Comparison of ENCODE assay signal across 8 cellular contexts in the genomic region with DNA sequence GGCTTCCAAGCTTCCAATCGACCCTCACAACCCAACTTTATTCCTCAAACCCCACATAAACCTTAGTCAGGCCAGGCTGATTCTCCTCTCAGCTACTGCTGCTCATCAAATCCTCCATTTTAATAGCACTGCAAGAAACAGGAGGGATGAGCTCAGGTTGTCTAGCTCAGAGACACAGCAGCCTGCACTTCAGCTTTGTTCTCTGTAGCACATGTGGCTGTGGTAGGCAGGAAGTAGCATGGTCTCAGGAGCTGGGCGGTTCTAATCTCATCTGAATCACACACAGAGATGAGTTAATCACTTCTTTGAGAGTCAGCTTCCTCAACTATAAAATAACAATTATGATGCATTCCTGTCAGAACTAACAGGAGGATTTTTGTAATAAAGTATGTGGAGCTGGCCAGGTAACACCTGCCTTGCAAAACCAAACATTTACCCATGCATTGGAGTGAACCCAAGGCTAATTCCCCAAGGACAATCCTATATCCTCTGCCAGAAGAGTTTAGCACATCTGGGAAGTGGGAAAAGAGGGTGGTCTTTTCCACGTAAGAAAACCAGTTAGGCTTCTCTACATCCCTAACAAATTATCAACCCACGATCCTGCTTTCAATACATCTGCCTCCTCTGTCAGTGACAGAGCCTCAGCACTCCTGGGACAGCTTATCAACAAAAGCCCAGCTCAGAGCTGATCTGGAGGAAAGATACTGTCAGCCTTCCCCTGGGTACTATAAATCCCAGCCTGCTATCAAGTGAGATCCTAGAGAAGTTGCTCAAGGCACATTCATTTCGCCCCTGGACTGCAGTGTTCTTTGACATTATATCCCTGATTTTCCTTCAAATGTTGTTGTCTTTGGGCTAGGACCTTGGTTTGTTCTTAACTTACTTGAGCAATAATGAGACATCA. TPM values are rescaled to one million over a fixed set of nuclear protein-coding genes. Genes with fewer than 3 reads are reported as not detected.
A peak's percentile ranks its signal among the peaks of the same experiment; 100 is the strongest.
DNase-seq lines count a peak whose midpoint lies in the region; ATAC-seq and TF ChIP-seq lines count a peak whose summit lies in the region.

No MANE protein-coding gene starts in this region.

- peaks cover 16 to 40% (median 37%) of the 10 kb centered on the region in 4 donors for H3K4me1 Mint-ChIP-seq in naive thymus-derived CD8-positive, alpha-beta T cell

- in situ Hi-C loops in gastrocnemius medialis (cut with MboI; ENCODE audit: low sequenced_read_pairs in 4 of 4): no loop called here

- peak overlapping the region; percentile 81 to 99 (median 95) for H3K27ac Mint-ChIP-seq in naive thymus-derived CD8-positive, alpha-beta T cell

- peaks cover 0 to 2% (median 0%) of the 10 kb centered on the region in 3 donors for H3K36me3 Mint-ChIP-seq in naive thymus-derived CD8-positive, alpha-beta T cell

- no peak for TF ChIP-seq CTCF in upper lobe of right lung (IDR thresholded peaks at IDR 0.05)
- no peak for TF ChIP-seq CTCF in gastrocnemius medialis (IDR thresholded peaks at IDR 0.05 in 4 of 5, conservative IDR thresholded peaks at IDR 0.05 in 1 of 5)

- H3K4me3 Mint-ChIP-seq in naive thymus-derived CD8-positive, alpha-beta T cell: peak overlapping the region; percentile 4 to 76 (median 69)

- no peaks in the 10 kb centered on the region for H3K9me3 ChIP-seq in upper lobe of right lung
- H3K9me3 ChIP-seq in gastrocnemius medialis: no peaks in the 10 kb centered on the region

- H3K27me3 Mint-ChIP-seq in naive thymus-derived CD8-positive, alpha-beta T cell: no peaks in the 10 kb centered on the region

- H3K27me3 ChIP-seq in upper lobe of right lung (no peaks in the 10 kb centered on the region), gastrocnemius medialis (no peaks in the 10 kb centered on the region)

- H3K9me3 Mint-ChIP-seq in naive thymus-derived CD8-positive, alpha-beta T cell: peaks cover 0 to 4% (median 0%) of the 10 kb centered on the region in 9 donors

- ATAC-seq in GM18511 (IDR thresholded peaks at IDR 0.05; ENCODE audit: unreplicated experiment): peak; percentile 90
- peak; percentile 76 for ATAC-seq in HG03378 (IDR thresholded peaks at IDR 0.05; ENCODE audit: unreplicated experiment)
- peak; percentile 100 for ATAC-seq in naive thymus-derived CD8-positive, alpha-beta T cell
- peak; percentile 60 for ATAC-seq in upper lobe of right lung
- no peak for ATAC-seq in gastrocnemius medialis

- peak; percentile 1 to 13 for DNase-seq in SW 1271 (lab: John Stamatoyannopoulos, UW)
- DNase-seq in activated naive CD8-positive, alpha-beta T cell treated with anti-CD3 and anti-CD28 coated beads, Interleukin-2, amount 50 U/mL, for 16 hours (ENCODE audit: low read depth, low spot score): peak; percentile 34
- DNase-seq in naive thymus-derived CD8-positive, alpha-beta T cell: peak; percentile 6 to 77 (median 54)
- DNase-seq in upper lobe of right lung: no peak
- DNase-seq in RPMI8226: no peak
- no peak for DNase-seq in gastrocnemius medialis

- H3K4me1 ChIP-seq in upper lobe of right lung: no peaks in the 10 kb centered on the region
- H3K4me1 ChIP-seq in gastrocnemius medialis: no peaks in the 10 kb centered on the region

- no peaks in the 10 kb centered on the region for H3K36me3 ChIP-seq in upper lobe of right lung
- no peaks in the 10 kb centered on the region for H3K36me3 ChIP-seq in gastrocnemius medialis

- H3K4me3 ChIP-seq in upper lobe of right lung (no peak overlapping the region), gastrocnemius medialis (no peak overlapping the region)

- POLR2A ChIA-PET in naive thymus-derived CD8-positive, alpha-beta T cell (lab: Charles Lee): interaction anchor here (0.6 to 1.6 kb wide), 2 partner anchors 30 to 71 kb away, joined by 6 to 17 read pairs; no protein-coding TSS in a partner anchor

- H3K27ac ChIP-seq in upper lobe of right lung: no peak overlapping the region
- H3K27ac ChIP-seq in gastrocnemius medialis: no peak overlapping the region

- TF ChIP-seq POLR2A in gastrocnemius medialis (IDR thresholded peaks at IDR 0.05): no peak

- intact Hi-C loops in upper lobe of right lung (cut with DNase I) (no loop called here), gastrocnemius medialis (cut with DNase I; ENCODE audit: low total_unique reads) (no loop called here)

RNA-seq across cellular contexts. Expression of gene ELOVL6, which starts 32.8 kb away (rescaled TPM):
- 1 to 10 TPM in 1 of 2 experiments, under 1 TPM in 1; 0.57 to 2.1 TPM for total RNA-seq in naive thymus-derived CD8-positive, alpha-beta T cell
- 1 to 10 TPM in 1 of 3 donors, under 1 TPM in 2; 0.11 to 3.0 (median 0.13) TPM for polyA plus RNA-seq in naive thymus-derived CD8-positive, alpha-beta T cell
- total RNA-seq in upper lobe of right lung: 4.7 TPM
- under 1 TPM in 3 of 4 donors, not detected in 1; 0.10 to 0.42 (median 0.13) TPM for total RNA-seq in gastrocnemius medialis

Comparison
In these comparisons a context has a peak if more than half of its experiments do, and no peak if none do; other contexts are left out.
1. ATAC-seq: peak in GM18511 (single experiment), HG03378 (single experiment), naive thymus-derived CD8-positive, alpha-beta T cell (2 of 2) and upper lobe of right lung (single experiment); none in gastrocnemius medialis (0 of 2).
2. DNase-seq: peak in SW 1271 (2 of 2), activated naive CD8-positive, alpha-beta T cell treated with anti-CD3 and anti-CD28 coated beads, Interleukin-2, amount 50 U/mL, for 16 hours (single experiment) and naive thymus-derived CD8-positive, alpha-beta T cell (10 of 10); none in upper lobe of right lung (single experiment), RPMI8226 (single experiment) and gastrocnemius medialis (0 of 2).